In genomic region chr10:80197972-80198591, GRCh38 we compare ENCODE assay signal across 9 cellular contexts. TPM values are rescaled to one million over a fixed set of nuclear protein-coding genes. Genes with fewer than 3 reads are reported as not detected.
DNase-seq lines count a peak whose midpoint lies in the region; ATAC-seq and TF ChIP-seq lines count a peak whose summit lies in the region.
"Had no signal": no experiment of that assay in that cellular context is flagged by ENCODE, and none has a peak within 500 bp of the region (broad histone marks: within the 10 kb centered on the region; RNA-seq: fewer than 3 reads in every experiment).

No MANE protein-coding gene starts in this region.

- H3K4me3 Mint-ChIP-seq in T-helper 17 cell = peak overlapping the region; percentile 70

- H3K36me3 ChIP-seq in HCT116 (ENCODE audit: control insufficient read depth in 1 of 2, insufficient read depth in 2 of 2, low read length in 2 of 2) (peaks cover 0 to 12% of the 10 kb centered on the region in 2 experiments; a peak in 1 of 4 replicates), heart right ventricle (peaks cover 0 to 6% (median 0%) of the 10 kb centered on the region in 9 donors), skeletal muscle tissue (ENCODE audit: control insufficient read depth in 3 of 3, insufficient read depth in 3 of 3, low read length in 3 of 3) (no peaks in the 10 kb centered on the region)

- TF ChIP-seq CTCF in HCT116 (IDR thresholded peaks at IDR 0.05 in 2 of 3, conservative IDR thresholded peaks at IDR 0.05 in 1 of 3; ENCODE audit: borderline replicate concordance in 1 of 3, insufficient read depth in 1 of 3, low read depth in 2 of 3, low read length in 2 of 3) (no peak), heart right ventricle (IDR thresholded peaks at IDR 0.05) (no peak)

- no peak overlapping the region for H2AFZ ChIP-seq in HCT116 (ENCODE audit: low read depth, low read length, poor library complexity, severe bottlenecking)

- H4K20me1 ChIP-seq in HCT116 (ENCODE audit: insufficient read depth) = peaks cover 11% of the 10 kb centered on the region; the same call in 1 of the 2 replicates

- intact Hi-C loops in HCT116 (cut with micrococcal nuclease) (loop anchor here (2.0 kb wide), 1 partner anchor 39 kb away; no protein-coding TSS in a partner anchor), heart right ventricle (cut with DNase I) (loop anchor here in 1 of 10 donors (1.0 kb wide), 1 partner anchor 11 kb away; no protein-coding TSS in a partner anchor)

- POLR2A ChIA-PET in HCT116 (lab: Charles Lee) = no interaction called here

- no peaks in the 10 kb centered on the region for H3K27me3 ChIP-seq in HCT116 (ENCODE audit: insufficient read depth, low read length)
- no peaks in the 10 kb centered on the region for H3K27me3 ChIP-seq in heart right ventricle
- no peaks in the 10 kb centered on the region for H3K27me3 ChIP-seq in skeletal muscle tissue (ENCODE audit: control insufficient read depth in 3 of 3, insufficient read depth in 3 of 3, low read length in 3 of 3)

- RAD21 ChIA-PET in HCT116 (lab: Charles Lee; ENCODE audit: low non-redundant PET in 1 of 2, low total read pairs in 2 of 2, uncharacterized antibody in 2 of 2, unreplicated experiment in 2 of 2) = no interaction called here

- peaks cover 10% of the 10 kb centered on the region for H3K36me3 Mint-ChIP-seq in T-helper 17 cell (ENCODE audit: low read depth)

- TF ChIP-seq RAD21 in HCT116 (IDR thresholded peaks at IDR 0.05; ENCODE audit: low read depth) = no peak

- no peaks in the 10 kb centered on the region; a peak in 1 of 4 replicates for H3K9me3 ChIP-seq in HCT116 (ENCODE audit: control insufficient read depth in 1 of 2, insufficient read depth in 1 of 2, low read depth in 1 of 2, low read length in 2 of 2)
- H3K9me3 ChIP-seq in T-helper 17 cell (ENCODE audit: control insufficient read depth, low read length, poor library complexity, severe bottlenecking) = no peaks in the 10 kb centered on the region
- no peaks in the 10 kb centered on the region for H3K9me3 ChIP-seq in heart right ventricle
- no peaks in the 10 kb centered on the region for H3K9me3 ChIP-seq in skeletal muscle tissue (ENCODE audit: control insufficient read depth in 3 of 3, low read length in 3 of 3)

- WGBS in heart right ventricle, 2 donors = 66 to 68% methylated on average over 9 of the region's 9 CpGs

- ATAC-seq in HCT116 (no peak), T-helper 17 cell (no peak), heart right ventricle (peak in 4 of 8 donors; percentile 4 to 15 (median 8)), HG03097 (IDR thresholded peaks at IDR 0.05; ENCODE audit: low FRiP score, unreplicated experiment) (no peak)

- H3K4me3 ChIP-seq in HCT116 (replicated peaks in 1 of 2; ENCODE audit: low read depth in 1 of 2, low read length in 2 of 2) = 0 out of 4 replicates have a peak overlapping the region, but pooled peaks of 1 of the 2 experiments have one; percentile 10
- peak overlapping the region in 1 of 10 donors; percentile 41 for H3K4me3 ChIP-seq in heart right ventricle
- H3K4me3 ChIP-seq in skeletal muscle tissue (ENCODE audit: low read length in 3 of 3) = peak overlapping the region; percentile 4 to 53 (median 41)

- no TSS peak for BruUV-seq in HCT116 (replicated peaks; lab: Mats Ljungman, UMichigan)

- TF ChIP-seq POLR2A in HCT116 (IDR thresholded peaks at IDR 0.05; ENCODE audit: borderline replicate concordance, extremely low read depth, insufficient read depth, insufficient read length) = no peak

- H3K27ac Mint-ChIP-seq in T-helper 17 cell = peak overlapping the region; percentile 86

- no peaks in the 10 kb centered on the region for H3K9me2 ChIP-seq in HCT116 (ENCODE audit: insufficient read depth)

- peak overlapping the region; percentile 94 for H3K4me2 ChIP-seq in HCT116 (ENCODE audit: low read length)

- H3K27ac ChIP-seq in HCT116 (ENCODE audit: low read depth, low read length) (peak overlapping the region; percentile 83), heart right ventricle (peak overlapping the region; percentile 27 to 100 (median 99)), skeletal muscle tissue (ENCODE audit: low read depth, low read length) (peak overlapping the region; percentile 91)

- H3K4me1 Mint-ChIP-seq in T-helper 17 cell = peaks cover 65% of the 10 kb centered on the region

- no peak for DNase-seq in HCT116 (ENCODE audit: low read depth, low spot score)
- DNase-seq in T-helper 17 cell = no peak
- DNase-seq in heart right ventricle = no peak
- DNase-seq in central memory CD4-positive, alpha-beta T cell = no peak
- no peak for DNase-seq in NCI-H526 (lab: John Stamatoyannopoulos, UW)
- no peak for DNase-seq in GF-D8 (lab: John Stamatoyannopoulos, UW)
- DNase-seq: NCI-H226 had no signal

- H3K27me3 Mint-ChIP-seq in T-helper 17 cell = no peaks in the 10 kb centered on the region

- peaks cover 100% of the 10 kb centered on the region for H3K79me2 ChIP-seq in HCT116 (ENCODE audit: insufficient read depth, low read length)

- H3K4me1 ChIP-seq in HCT116 (ENCODE audit: control insufficient read depth in 1 of 2, insufficient read depth in 2 of 2, low read length in 2 of 2) = peaks cover 83 to 94% of the 10 kb centered on the region in 2 experiments
- peaks cover 32 to 100% (median 99%) of the 10 kb centered on the region in 9 donors for H3K4me1 ChIP-seq in heart right ventricle
- peaks cover 85 to 86% (median 85%) of the 10 kb centered on the region in 3 donors for H3K4me1 ChIP-seq in skeletal muscle tissue (ENCODE audit: control insufficient read depth in 3 of 3, insufficient read depth in 3 of 3, low read length in 3 of 3)

- H3K9ac ChIP-seq in HCT116 (ENCODE audit: low read length) = peak overlapping the region; percentile 69
- H3K9ac ChIP-seq in skeletal muscle tissue (ENCODE audit: low read depth in 1 of 3, low read length in 3 of 3) = peak overlapping the region in 2 of 3 donors; percentile 58 to 68

- CTCF ChIA-PET in HCT116 (lab: Charles Lee) = interaction anchor here (1.4 kb wide), 1 partner anchor 9 kb away, joined by 3 read pairs; no protein-coding TSS in a partner anchor

TF ChIP-seq in HCT116, 20 proteins besides CTCF, POLR2A, EP300 and RAD21 (continues in another document):
- TF ChIP-seq POLR2AphosphoS5 (IDR thresholded peaks at IDR 0.05; ENCODE audit: low read depth, low read length) (no peak), ZFX (IDR thresholded peaks at IDR 0.05) (no peak), ELF1 (IDR thresholded peaks at IDR 0.05; ENCODE audit: borderline replicate concordance, low read depth) (no peak), ZNF274 (IDR thresholded peaks at IDR 0.05; ENCODE audit: low read depth, low read length) (no peak), EZH2 (IDR thresholded peaks at IDR 0.05) (no peak), YY1 (IDR thresholded peaks at IDR 0.05; ENCODE audit: extremely low read depth, insufficient replicate concordance, low read depth, low read length) (no peak), CBX3 (IDR thresholded peaks at IDR 0.05; ENCODE audit: low read depth) (no peak), SP1 (IDR thresholded peaks at IDR 0.05; ENCODE audit: low read depth) (no peak), REST (IDR thresholded peaks at IDR 0.05; ENCODE audit: low read depth) (no peak), JUND (IDR thresholded peaks at IDR 0.05) (no peak)
- TF ChIP-seq, protein P1, sequence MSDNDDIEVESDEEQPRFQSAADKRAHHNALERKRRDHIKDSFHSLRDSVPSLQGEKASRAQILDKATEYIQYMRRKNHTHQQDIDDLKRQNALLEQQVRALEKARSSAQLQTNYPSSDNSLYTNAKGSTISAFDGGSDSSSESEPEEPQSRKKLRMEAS (IDR thresholded peaks at IDR 0.05) = no peak
- TF ChIP-seq, protein P2, sequence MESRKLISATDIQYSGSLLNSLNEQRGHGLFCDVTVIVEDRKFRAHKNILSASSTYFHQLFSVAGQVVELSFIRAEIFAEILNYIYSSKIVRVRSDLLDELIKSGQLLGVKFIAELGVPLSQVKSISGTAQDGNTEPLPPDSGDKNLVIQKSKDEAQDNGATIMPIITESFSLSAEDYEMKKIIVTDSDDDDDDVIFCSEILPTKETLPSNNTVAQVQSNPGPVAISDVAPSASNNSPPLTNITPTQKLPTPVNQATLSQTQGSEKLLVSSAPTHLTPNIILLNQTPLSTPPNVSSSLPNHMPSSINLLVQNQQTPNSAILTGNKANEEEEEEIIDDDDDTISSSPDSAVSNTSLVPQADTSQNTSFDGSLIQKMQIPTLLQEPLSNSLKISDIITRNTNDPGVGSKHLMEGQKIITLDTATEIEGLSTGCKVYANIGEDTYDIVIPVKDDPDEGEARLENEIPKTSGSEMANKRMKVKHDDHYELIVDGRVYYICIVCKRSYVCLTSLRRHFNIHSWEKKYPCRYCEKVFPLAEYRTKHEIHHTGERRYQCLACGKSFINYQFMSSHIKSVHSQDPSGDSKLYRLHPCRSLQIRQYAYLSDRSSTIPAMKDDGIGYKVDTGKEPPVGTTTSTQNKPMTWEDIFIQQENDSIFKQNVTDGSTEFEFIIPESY (IDR thresholded peaks at IDR 0.05; ENCODE audit: extremely low read depth, insufficient replicate concordance, low read length) = no peak

RNA-seq across cellular contexts. Expression of gene ANXA11, which starts 7.3 kb away (rescaled TPM):
- total RNA-seq in HCT116 (2021; ENCODE audit: unreplicated experiment) = 181 TPM
- polyA plus RNA-seq in HCT116 (2012) = 242 and 336 TPM in 2 replicates
- 100 to 1,000 TPM; 199 to 209 TPM for total RNA-seq in T-helper 17 cell
- 100 to 1,000 TPM; 338 to 558 (median 422) TPM for total RNA-seq in heart right ventricle
- 1,000 to 10,000 TPM in 1 of 2 donors, 100 to 1,000 TPM in 1; 160 to 1,089 TPM for polyA plus RNA-seq in heart right ventricle
- 29.7 TPM for total RNA-seq in skeletal muscle tissue
